In the genomic region with DNA sequence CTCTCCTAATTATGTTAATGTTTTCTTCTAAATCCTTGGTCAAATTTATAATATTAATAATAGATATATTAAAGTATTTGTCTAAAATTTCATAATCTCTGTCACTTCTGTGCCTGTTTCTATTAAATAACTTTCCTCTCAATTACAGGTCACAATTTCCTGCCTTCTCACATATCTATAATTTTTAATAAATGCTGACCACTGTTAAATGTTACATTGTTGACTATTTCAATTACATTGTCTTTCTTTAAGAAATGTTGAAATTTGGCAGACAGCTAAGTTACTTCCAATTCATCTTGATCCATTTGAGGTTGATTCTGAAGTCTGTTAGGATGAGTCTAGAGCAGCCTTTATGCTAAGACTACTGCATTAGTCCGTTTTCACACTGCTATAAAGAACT, we compare ENCODE assay signal across 3 cellular contexts.
A peak's percentile ranks its signal among the peaks of the same experiment; 100 is the strongest.
TF ChIP-seq lines count a peak whose summit lies in the region.

No MANE protein-coding gene starts in this region.

TF ChIP-seq in HepG2, 621 proteins besides CTCF, POLR2A, EP300 and RAD21:
- TF ChIP-seq FOXC1 (CRISPR knock-in tag; IDR thresholded peaks at IDR 0.05; ENCODE audit: borderline replicate concordance) (no peak), MAFK (conservative IDR thresholded peaks at IDR 0.05 in 1 of 2, IDR thresholded peaks at IDR 0.05 in 1 of 2; ENCODE audit: low read length in 2 of 2) (peak; percentile 51 to 70; a peak in 3 of 4 replicates), MAFF (IDR thresholded peaks at IDR 0.05; ENCODE audit: low read depth, low read length) (peak; percentile 13; the same call in 1 of the 2 replicates)
- TF ChIP-seq, protein P1, sequence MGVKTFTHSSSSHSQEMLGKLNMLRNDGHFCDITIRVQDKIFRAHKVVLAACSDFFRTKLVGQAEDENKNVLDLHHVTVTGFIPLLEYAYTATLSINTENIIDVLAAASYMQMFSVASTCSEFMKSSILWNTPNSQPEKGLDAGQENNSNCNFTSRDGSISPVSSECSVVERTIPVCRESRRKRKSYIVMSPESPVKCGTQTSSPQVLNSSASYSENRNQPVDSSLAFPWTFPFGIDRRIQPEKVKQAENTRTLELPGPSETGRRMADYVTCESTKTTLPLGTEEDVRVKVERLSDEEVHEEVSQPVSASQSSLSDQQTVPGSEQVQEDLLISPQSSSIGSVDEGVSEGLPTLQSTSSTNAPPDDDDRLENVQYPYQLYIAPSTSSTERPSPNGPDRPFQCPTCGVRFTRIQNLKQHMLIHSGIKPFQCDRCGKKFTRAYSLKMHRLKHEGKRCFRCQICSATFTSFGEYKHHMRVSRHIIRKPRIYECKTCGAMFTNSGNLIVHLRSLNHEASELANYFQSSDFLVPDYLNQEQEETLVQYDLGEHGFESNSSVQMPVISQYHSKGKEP (CRISPR knock-in tag; IDR thresholded peaks at IDR 0.05), result no peak
TF ChIP-seq in HepG2: peak in this region for 2.

TF ChIP-seq in IMR-90, 13 proteins besides CTCF, POLR2A, EP300 and RAD21:
- TF ChIP-seq RFX5 (IDR thresholded peaks at IDR 0.05; ENCODE audit: low read depth, low read length) (no peak), MAFK (IDR thresholded peaks at IDR 0.05; ENCODE audit: low read depth, low read length) (peak; percentile 58; the same call in 1 of the 2 replicates), FOS (IDR thresholded peaks at IDR 0.05; ENCODE audit: low read depth, low read length) (no peak)
TF ChIP-seq in IMR-90: peak in this region for 1.

TF ChIP-seq in K562, 482 proteins besides CTCF, POLR2A, EP300 and RAD21:
- TF ChIP-seq ZNF408 (CRISPR knock-in tag; IDR thresholded peaks at IDR 0.05; ENCODE audit: low read depth) (no peak), TARDBP (IDR thresholded peaks at IDR 0.05) (no peak), ZNF316 (IDR thresholded peaks at IDR 0.05) (peak; percentile 73), C11orf30 (IDR thresholded peaks at IDR 0.05; ENCODE audit: low read depth) (peak; percentile 54; the same call in 1 of the 2 replicates), ILF3 (IDR thresholded peaks at IDR 0.05; ENCODE audit: borderline replicate concordance) (no peak), KDM1A (IDR thresholded peaks at IDR 0.05) (no peak), ZKSCAN3 (CRISPR knock-in tag; IDR thresholded peaks at IDR 0.05) (no peak), ZZZ3 (IDR thresholded peaks at IDR 0.05) (no peak), KLF6 (CRISPR knock-in tag; IDR thresholded peaks at IDR 0.05; ENCODE audit: borderline replicate concordance) (no peak), KAT8 (IDR thresholded peaks at IDR 0.05; ENCODE audit: low read depth) (no peak), ZNF354B (CRISPR knock-in tag; IDR thresholded peaks at IDR 0.05) (no peak), TGIF2 (CRISPR knock-in tag; IDR thresholded peaks at IDR 0.05) (no peak), ARHGAP35 (IDR thresholded peaks at IDR 0.05; ENCODE audit: partially characterized antibody) (no peak)
- TF ChIP-seq, protein P2, sequence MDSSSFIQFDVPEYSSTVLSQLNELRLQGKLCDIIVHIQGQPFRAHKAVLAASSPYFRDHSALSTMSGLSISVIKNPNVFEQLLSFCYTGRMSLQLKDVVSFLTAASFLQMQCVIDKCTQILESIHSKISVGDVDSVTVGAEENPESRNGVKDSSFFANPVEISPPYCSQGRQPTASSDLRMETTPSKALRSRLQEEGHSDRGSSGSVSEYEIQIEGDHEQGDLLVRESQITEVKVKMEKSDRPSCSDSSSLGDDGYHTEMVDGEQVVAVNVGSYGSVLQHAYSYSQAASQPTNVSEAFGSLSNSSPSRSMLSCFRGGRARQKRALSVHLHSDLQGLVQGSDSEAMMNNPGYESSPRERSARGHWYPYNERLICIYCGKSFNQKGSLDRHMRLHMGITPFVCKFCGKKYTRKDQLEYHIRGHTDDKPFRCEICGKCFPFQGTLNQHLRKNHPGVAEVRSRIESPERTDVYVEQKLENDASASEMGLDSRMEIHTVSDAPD (CRISPR knock-in tag; IDR thresholded peaks at IDR 0.05), result no peak
